In the genomic region with DNA sequence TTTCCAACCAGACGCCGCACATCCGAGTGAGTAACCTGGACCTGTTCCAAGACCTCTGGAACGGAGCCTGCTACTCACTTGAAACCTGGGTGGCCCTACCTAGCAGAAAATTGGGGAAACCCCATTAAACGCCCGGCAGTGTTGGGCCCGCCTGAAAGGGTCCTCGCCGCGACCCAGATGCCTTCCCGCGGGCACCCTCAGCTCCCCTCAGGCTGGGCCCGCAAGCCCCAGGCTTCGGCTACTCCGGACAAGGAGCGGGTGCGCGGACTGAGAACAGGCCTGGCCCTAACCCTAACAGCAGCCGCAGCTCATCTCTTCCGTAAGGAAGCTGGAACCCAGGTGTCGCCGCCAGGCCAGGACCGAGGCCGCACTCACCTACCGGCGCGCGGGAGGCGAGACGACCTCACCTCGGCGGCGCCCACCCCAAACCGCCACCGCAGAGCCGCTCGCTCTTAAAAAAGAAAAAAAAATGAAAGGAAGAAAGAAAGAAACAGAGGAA, we compare ENCODE assay signal across 8 cellular contexts. TPM values are rescaled to one million over a fixed set of nuclear protein-coding genes. Genes with fewer than 3 reads are reported as not detected.
DNase-seq lines count a peak whose midpoint lies in the region; ATAC-seq and TF ChIP-seq lines count a peak whose summit lies in the region.

No MANE protein-coding gene starts in this region.

- peaks cover 2% of the 10 kb centered on the region for H3K36me3 Mint-ChIP-seq in activated T-cell treated with anti-CD3 and anti-CD28 coated beads, Interleukin-2, amount 50 U/mL, for 4 hours (ENCODE audit: insufficient read depth)
- peaks cover 2% of the 10 kb centered on the region for H3K36me3 Mint-ChIP-seq in neural progenitor cell

- H2AFZ ChIP-seq in neural progenitor cell (replicated peaks), result peak overlapping the region; percentile 96

- H3K4me2 ChIP-seq in neural progenitor cell, result peak overlapping the region; percentile 97

- peak overlapping the region; percentile 65 for H3K27ac ChIP-seq in neural progenitor cell

- peak overlapping the region; percentile 94 for H3K9ac ChIP-seq in neural progenitor cell

- H3F3A ChIP-seq in neural progenitor cell (ENCODE audit: low read depth), result peaks cover 7% of the 10 kb centered on the region

- TF ChIP-seq CTCF in foreskin fibroblast (IDR thresholded peaks at IDR 0.05; ENCODE audit: low read depth, low read length), result no peak
- no peak for TF ChIP-seq CTCF in neural progenitor cell (IDR thresholded peaks at IDR 0.05)

- H3K4me3 ChIP-seq in foreskin fibroblast (ENCODE audit: low read depth in 1 of 2, low read length in 2 of 2) (peak overlapping the region; percentile 83 to 87), neural progenitor cell (peak overlapping the region; percentile 97)

- no peaks in the 10 kb centered on the region for H3K9me3 Mint-ChIP-seq in activated T-cell treated with anti-CD3 and anti-CD28 coated beads, Interleukin-2, amount 50 U/mL, for 4 hours
- H3K9me3 Mint-ChIP-seq in neural progenitor cell, result no peaks in the 10 kb centered on the region

- ATAC-seq in GM21360 (IDR thresholded peaks at IDR 0.05; ENCODE audit: unreplicated experiment) (peak; percentile 32), HG03565 (IDR thresholded peaks at IDR 0.05; ENCODE audit: unreplicated experiment) (peak; percentile 22)
- peak; percentile 14 to 17 for ATAC-seq in activated T-cell treated with anti-CD3 and anti-CD28 coated beads, Interleukin-2, amount 50 U/mL, for 4 hours

- peaks cover 41% of the 10 kb centered on the region for H3K4me1 Mint-ChIP-seq in activated T-cell treated with anti-CD3 and anti-CD28 coated beads, Interleukin-2, amount 50 U/mL, for 4 hours (ENCODE audit: low read depth)
- H3K4me1 Mint-ChIP-seq in neural progenitor cell, result peaks cover 28% of the 10 kb centered on the region

- no peaks in the 10 kb centered on the region for H3K27me3 Mint-ChIP-seq in activated T-cell treated with anti-CD3 and anti-CD28 coated beads, Interleukin-2, amount 50 U/mL, for 4 hours (ENCODE audit: low read depth)
- no peaks in the 10 kb centered on the region for H3K27me3 Mint-ChIP-seq in neural progenitor cell (ENCODE audit: insufficient read depth, low read depth)

- H4K20me1 ChIP-seq in neural progenitor cell (ENCODE audit: low read depth), result peaks cover 29% of the 10 kb centered on the region

- no peaks in the 10 kb centered on the region for H3K27me3 ChIP-seq in neural progenitor cell

- peak overlapping the region; percentile 98 for H3K4me3 Mint-ChIP-seq in activated T-cell treated with anti-CD3 and anti-CD28 coated beads, Interleukin-2, amount 50 U/mL, for 4 hours
- peak overlapping the region; percentile 100 for H3K4me3 Mint-ChIP-seq in neural progenitor cell

- peaks cover 22% of the 10 kb centered on the region for H3K4me1 ChIP-seq in neural progenitor cell

- DNase-seq in NCI-H526 (lab: John Stamatoyannopoulos, UW), result peak; percentile 46 to 59
- no peak for DNase-seq in NCI-H526 treated with DMSO at 0.1 percent for 48 hours (lab: John Stamatoyannopoulos, UW)
- DNase-seq in activated T-cell treated with anti-CD3 and anti-CD28 coated beads, Interleukin-2, amount 50 U/mL, for 4 hours, result no peak
- peak; percentile 67 to 86 for DNase-seq in foreskin fibroblast
- DNase-seq in neural progenitor cell (ENCODE audit: low spot score), result peak; percentile 67
- no peak for DNase-seq in MV-4-11 (lab: John Stamatoyannopoulos, UW)

- H3K36me3 ChIP-seq in neural progenitor cell, result no peaks in the 10 kb centered on the region

- no peaks in the 10 kb centered on the region for H3K9me3 ChIP-seq in neural progenitor cell (ENCODE audit: low read depth)

- peaks cover 95% of the 10 kb centered on the region for H3K79me2 ChIP-seq in neural progenitor cell (ENCODE audit: low read depth)

- peak overlapping the region; percentile 72 for H3K27ac Mint-ChIP-seq in neural progenitor cell

RNA-seq across cellular contexts. Expression of gene PSME3IP1, which starts 0.3 kb away (rescaled TPM):
- 10 to 100 TPM; 76.7 to 81.0 (median 80.1) TPM for total RNA-seq in activated T-cell treated with anti-CD3 and anti-CD28 coated beads, Interleukin-2, amount 50 U/mL, for 4 hours
- total RNA-seq in neural progenitor cell (ENCODE audit: low replicate concordance), result 106 and 184 TPM in 2 replicates

RNA-seq across cellular contexts. Expression of gene RSPRY1, which starts 0.6 kb away (rescaled TPM):
- 10 to 100 TPM; 30.4 to 33.3 (median 32.4) TPM for total RNA-seq in activated T-cell treated with anti-CD3 and anti-CD28 coated beads, Interleukin-2, amount 50 U/mL, for 4 hours
- total RNA-seq in neural progenitor cell (ENCODE audit: low replicate concordance), result 46.6 and 49.2 TPM in 2 replicates

RNA-seq across cellular contexts. Expression of gene ARL2BP, which starts 59.6 kb away (rescaled TPM):
- total RNA-seq in activated T-cell treated with anti-CD3 and anti-CD28 coated beads, Interleukin-2, amount 50 U/mL, for 4 hours, result 10 to 100 TPM; 19.0 to 26.4 (median 19.8) TPM
- 36.1 and 41.5 TPM in 2 replicates for total RNA-seq in neural progenitor cell (ENCODE audit: low replicate concordance)

Comparison
In these comparisons a context has a peak if more than half of its experiments do, and no peak if none do; other contexts are left out.
1. DNase-seq: peak in NCI-H526 (2 of 2), foreskin fibroblast (2 of 2) and neural progenitor cell (single experiment); none in NCI-H526 treated with DMSO at 0.1 percent for 48 hours (single experiment), activated T-cell treated with anti-CD3 and anti-CD28 coated beads, Interleukin-2, amount 50 U/mL, for 4 hours (single experiment) and MV-4-11 (single experiment).
2. Peak in every context shown above with its lines, with median percentiles within 50 percentile points of each other: ATAC-seq.